ENCODE assay signal across 1 cellular context in the genomic region with DNA sequence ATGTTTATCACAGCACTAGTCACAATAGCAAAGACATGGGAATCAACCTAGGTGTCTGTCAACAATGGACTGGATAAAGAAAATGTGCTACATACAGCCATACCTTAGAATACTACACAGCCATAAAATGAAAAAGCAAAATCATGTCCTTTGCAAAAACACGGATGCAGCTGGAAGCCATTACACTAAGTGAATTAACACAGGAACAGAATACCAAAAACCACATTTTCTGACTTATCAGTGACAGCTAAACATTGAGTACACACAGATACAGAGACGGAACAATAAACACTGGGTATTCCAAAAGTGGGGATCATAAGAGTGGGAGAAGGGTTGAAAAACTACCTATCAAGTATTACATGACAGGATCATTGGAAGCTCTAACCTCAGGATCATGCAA.
TF ChIP-seq lines count a peak whose summit lies in the region.

No MANE protein-coding gene starts in this region.

TF ChIP-seq in SK-N-SH, 30 proteins besides CTCF, POLR2A, EP300 and RAD21 (continued from another document):
- TF ChIP-seq MEF2A (IDR thresholded peaks at IDR 0.05; ENCODE audit: borderline replicate concordance, low read depth) (no peak), USF2 (IDR thresholded peaks at IDR 0.05; ENCODE audit: borderline replicate concordance, low read depth, low read length) (no peak), GATA2 (CRISPR knock-in tag; IDR thresholded peaks at IDR 0.05) (peak; percentile 90), NRF1 (IDR thresholded peaks at IDR 0.05; ENCODE audit: low read depth, low read length) (no peak), TCF12 (IDR thresholded peaks at IDR 0.05) (peak; percentile 78), RCOR1 (IDR thresholded peaks at IDR 0.05; ENCODE audit: low read length) (peak; percentile 93), POLR2AphosphoS5 (IDR thresholded peaks at IDR 0.05; ENCODE audit: low read depth, low read length) (peak; percentile 70)
